8 cellular contexts compared by ENCODE assay signal in the genomic region with DNA sequence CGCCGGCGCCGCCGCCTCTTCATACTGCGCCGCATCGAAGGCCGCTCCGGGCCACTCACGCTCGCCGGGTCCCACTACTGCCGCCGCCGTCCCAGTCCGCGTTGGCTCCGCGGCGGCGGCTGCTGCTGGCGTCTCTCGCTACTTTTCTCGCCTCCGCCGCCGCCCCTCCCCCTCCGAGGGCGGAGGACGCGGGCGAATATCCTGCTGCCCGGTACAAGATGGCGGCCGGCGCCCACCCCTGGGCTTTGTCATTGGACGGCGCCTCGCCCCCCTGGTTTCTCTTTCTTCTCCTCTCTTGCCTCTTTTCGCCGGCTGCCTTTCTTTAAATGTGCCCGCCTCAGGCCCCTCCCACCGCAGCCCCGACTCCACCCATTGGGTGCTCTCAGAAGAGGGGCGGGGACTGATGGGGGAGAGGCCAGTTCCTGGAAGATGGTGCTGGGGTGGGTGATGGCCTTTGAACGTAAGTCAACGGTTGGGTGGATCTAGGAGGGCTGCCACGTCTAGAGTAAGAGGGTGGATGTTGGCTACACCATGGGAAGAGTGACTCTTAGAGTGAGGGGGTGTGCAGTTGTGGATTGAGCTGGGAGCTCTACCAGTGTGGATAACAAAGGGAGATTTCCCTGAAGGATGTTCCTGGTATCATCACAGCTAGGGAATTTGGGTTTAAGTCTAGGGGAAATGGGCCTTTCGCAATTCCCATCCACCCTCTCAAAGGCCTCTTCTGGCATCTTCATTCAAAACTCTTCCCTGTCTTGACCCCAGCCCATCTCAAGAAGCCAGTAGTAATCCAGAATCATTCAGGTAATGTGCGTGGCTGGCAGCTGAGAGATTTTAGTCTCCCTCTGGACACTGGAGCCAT. TPM values are rescaled to one million over a fixed set of nuclear protein-coding genes. Genes with fewer than 3 reads are reported as not detected.
DNase-seq lines count a peak whose midpoint lies in the region; ATAC-seq, FAIRE-seq and TF ChIP-seq lines count a peak whose summit lies in the region.

CCDC71L (minus strand) TSS at position 297 of the 859 bp plus-strand sequence; CDS start at position 35, 262 bp downstream.

- H3K4me1 ChIP-seq in uterus: peaks cover 0 to 14% of the 10 kb centered on the region in 2 donors

- FAIRE-seq in GM12892 (lab: Jason Lieb, UNC): peak; percentile 96

- intact Hi-C loops in left ventricle myocardium superior (cut with micrococcal nuclease) (loop anchor here (10.0 kb wide), 1 partner anchor 74 kb away; no protein-coding TSS in a partner anchor), uterus (cut with DNase I; ENCODE audit: low total_unique reads) (no loop called here)

- no peaks in the 10 kb centered on the region for H3K9me3 Mint-ChIP-seq in T-helper 1 cell treated with Interleukin-12 subunit alpha and Interleukin-12 subunit beta and Interleukin-4 antibody, amounts not matched to agents 30 μg/mL and 1 μg/mL, for 36 hours

- H3K36me3 Mint-ChIP-seq in T-helper 1 cell treated with Interleukin-12 subunit alpha and Interleukin-12 subunit beta and Interleukin-4 antibody, amounts not matched to agents 30 μg/mL and 1 μg/mL, for 36 hours (ENCODE audit: low read depth): peaks cover 1% of the 10 kb centered on the region

- DNase-seq in GM12892 (ENCODE audit: insufficient read length) (peak; percentile 67), NCI-H146 treated with DMSO at 0.1 percent for 48 hours (lab: John Stamatoyannopoulos, UW; ENCODE audit: unreplicated experiment) (peak; percentile 94), amniotic stem cell (lab: John Stamatoyannopoulos, UW) (peak; percentile 92), left ventricle myocardium superior (peak; percentile 97), pulmonary artery endothelial cell (ENCODE audit: low read depth, low spot score) (peak; percentile 82), uterus (peak; percentile 96)

- TF ChIP-seq CTCF in uterus (IDR thresholded peaks at IDR 0.05): no peak

- no peaks in the 10 kb centered on the region for H3K27me3 Mint-ChIP-seq in T-helper 1 cell treated with Interleukin-12 subunit alpha and Interleukin-12 subunit beta and Interleukin-4 antibody, amounts not matched to agents 30 μg/mL and 1 μg/mL, for 36 hours (ENCODE audit: low read depth)

- TF ChIP-seq POLR2A in GM12892 (IDR thresholded peaks at IDR 0.05; ENCODE audit: low read depth, low read length): peak; percentile 63; the same call in 1 of the 2 replicates
- peak; percentile 66 to 77 for TF ChIP-seq POLR2A in uterus (IDR thresholded peaks at IDR 0.05)

- peak within 1 kb of the TSS; percentile 93 for H3K27ac Mint-ChIP-seq in T-helper 1 cell treated with Interleukin-12 subunit alpha and Interleukin-12 subunit beta and Interleukin-4 antibody, amounts not matched to agents 30 μg/mL and 1 μg/mL, for 36 hours

- H3K36me3 ChIP-seq in uterus: no peaks in the 10 kb centered on the region

- H3K4me3 ChIP-seq in uterus: peak within 1 kb of the TSS; percentile 62 to 83

- H3K27ac ChIP-seq in uterus: peak within 1 kb of the TSS; percentile 97 to 99

- ATAC-seq in HG02852 (IDR thresholded peaks at IDR 0.05; ENCODE audit: unreplicated experiment) (peak; percentile 79), left ventricle myocardium superior (peak; percentile 97)

- peak within 1 kb of the TSS; percentile 95 for H3K4me3 Mint-ChIP-seq in T-helper 1 cell treated with Interleukin-12 subunit alpha and Interleukin-12 subunit beta and Interleukin-4 antibody, amounts not matched to agents 30 μg/mL and 1 μg/mL, for 36 hours

- H3K9me3 ChIP-seq in uterus: no peaks in the 10 kb centered on the region

- H3K4me1 Mint-ChIP-seq in T-helper 1 cell treated with Interleukin-12 subunit alpha and Interleukin-12 subunit beta and Interleukin-4 antibody, amounts not matched to agents 30 μg/mL and 1 μg/mL, for 36 hours (ENCODE audit: low read depth): peaks cover 28% of the 10 kb centered on the region

- no peaks in the 10 kb centered on the region for H3K27me3 ChIP-seq in uterus

RNA-seq across cellular contexts. Expression of gene CCDC71L, which starts in this region (rescaled TPM):
- polyA plus RNA-seq in GM12892 (2012; ENCODE audit: missing spikeins): 3.2 TPM
- total RNA-seq in left ventricle myocardium superior (6.4 TPM), pulmonary artery endothelial cell (57.6 and 93.0 TPM in 2 replicates), uterus (10 to 100 TPM in 3 of 4 donors, 1 to 10 TPM in 1; 9.1 to 30.9 (median 18.8) TPM)

Comparison
In these comparisons a context has a peak if more than half of its experiments do, and no peak if none do; other contexts are left out.
1. Peak in every context shown above with its lines: DNase-seq, ATAC-seq, H3K4me3 ChIP-seq and H3K27ac ChIP-seq.